23 cellular contexts compared by ENCODE assay signal in genomic region chr20:22492497-22492896, GRCh38.
DNase-seq lines count a peak whose midpoint lies in the region; ATAC-seq and TF ChIP-seq lines count a peak whose summit lies in the region.
"Had no signal": no experiment of that assay in that cellular context is flagged by ENCODE, and none has a peak within 500 bp of the region (broad histone marks: within the 10 kb centered on the region; RNA-seq: fewer than 3 reads in every experiment).

No MANE protein-coding gene starts in this region.

- 0 out of 2 replicates have a peak overlapping the region, but pooled peaks have one; percentile 2 for H3K27ac ChIP-seq in VCaP
- H3K27ac ChIP-seq in stomach = peak overlapping the region in 3 of 5 donors; percentile 47 to 90 (median 83)
- H3K27ac ChIP-seq: 22Rv1; BLaER1 treated with 17β-estradiol and CSF1 and Interleukin-3, amounts not matched to agents 10 nM and 100 nM; GM23248; HL-60; KMS-11 had no signal

- DNase-seq in NCI-H1092 treated with DMSO at 0.1 percent for 48 hours (lab: John Stamatoyannopoulos, UW) (peak; percentile 25), NCI-H1092 (lab: John Stamatoyannopoulos, UW) (no peak), NCI-H69 (lab: John Stamatoyannopoulos, UW) (peak; percentile 64), stomach (no peak), globus pallidus (ENCODE audit: low spot score) (no peak), Right ventricle myocardium superior (no peak)
- no peak for DNase-seq in stimulated activated CD4-positive, alpha-beta T cell treated with anti-CD3 and anti-CD28 coated beads, Interleukin-4, amount 100 ng/mL, for 4 hours
- DNase-seq: CD8-positive, alpha-beta memory T cell; DMS79; GM23248; H9; IMR-90; NCI-H1105 treated with DMSO at 0.1 percent for 48 hours; NCI-H1694 treated with DMSO at 0.1 percent for 48 hours; NCI-H2107; NCI-H748 treated with DMSO at 0.1 percent for 48 hours; RPMI8226; T-helper 1 cell had no signal

- peaks cover 0 to 22% (median 12%) of the 10 kb centered on the region in 4 donors for H3K4me1 ChIP-seq in stomach

- H3K9me3 ChIP-seq in stomach = no peaks in the 10 kb centered on the region
- H3K9me3 ChIP-seq: BLaER1 treated with 17β-estradiol and CSF1 and Interleukin-3, amounts not matched to agents 10 nM and 100 nM had no signal

- no peak for TF ChIP-seq POLR2A in stomach (IDR thresholded peaks at IDR 0.05)

- H3K4me3 ChIP-seq in stomach = no peak overlapping the region
- H3K4me3 ChIP-seq: BLaER1 treated with 17β-estradiol and CSF1 and Interleukin-3, amounts not matched to agents 10 nM and 100 nM; GM23248 had no signal

- no peaks in the 10 kb centered on the region for H3K36me3 ChIP-seq in stomach
- H3K36me3 ChIP-seq: BLaER1 treated with 17β-estradiol and CSF1 and Interleukin-3, amounts not matched to agents 10 nM and 100 nM had no signal

- intact Hi-C loops in stomach (cut with DNase I; ENCODE audit: low total_unique reads) (no loop called here), Right ventricle myocardium superior (cut with DNase I) (no loop called here)

- ATAC-seq in Right ventricle myocardium superior (ENCODE audit: poor library complexity) = no peak

- 76 to 95% (median 87%) methylated on average over 2 of the region's 2 CpGs for WGBS in stomach, 5 donors

- peaks cover 0 to 5% (median 0%) of the 10 kb centered on the region in 3 donors for H3K27me3 ChIP-seq in stomach
- H3K27me3 ChIP-seq: BLaER1 treated with 17β-estradiol and CSF1 and Interleukin-3, amounts not matched to agents 10 nM and 100 nM had no signal

- TF ChIP-seq EP300 in stomach (IDR thresholded peaks at IDR 0.05) = no peak

- TF ChIP-seq CTCF in VCaP (conservative IDR thresholded peaks at IDR 0.05) (peak; percentile 29; the same call in 1 of the 2 replicates), stomach (IDR thresholded peaks at IDR 0.05) (no peak)

Comparison
In these comparisons a context has a peak if more than half of its experiments do, and no peak if none do; other contexts are left out.
1. DNase-seq: peak in NCI-H1092 treated with DMSO at 0.1 percent for 48 hours (single experiment) and NCI-H69 (single experiment); none in NCI-H1092 (single experiment), stomach (single experiment), stimulated activated CD4-positive, alpha-beta T cell treated with anti-CD3 and anti-CD28 coated beads, Interleukin-4, amount 100 ng/mL, for 4 hours (0 of 2), globus pallidus (single experiment) and Right ventricle myocardium superior (single experiment).